Comparison of ENCODE assay signal across 9 cellular contexts in genomic region chr10:81018898-81019890, GRCh38.
DNase-seq lines count a peak whose midpoint lies in the region; ATAC-seq, FAIRE-seq and TF ChIP-seq lines count a peak whose summit lies in the region.
"Had no signal": no experiment of that assay in that cellular context is flagged by ENCODE, and none has a peak within 500 bp of the region (broad histone marks: within the 10 kb centered on the region; RNA-seq: fewer than 3 reads in every experiment).

No MANE protein-coding gene starts in this region.

- H3K9ac ChIP-seq in NT2/D1 (ENCODE audit: insufficient read length, low read depth), result no peak overlapping the region
- H3K9ac ChIP-seq in H1 (replicated peaks in 1 of 4; ENCODE audit: extremely low read depth in 1 of 4, low read depth in 3 of 4, low read length in 3 of 4), result no peak overlapping the region

- no peaks in the 10 kb centered on the region for H3K79me1 ChIP-seq in H1 (ENCODE audit: low read depth, low read length)

- H3K9me3 ChIP-seq in NT2/D1 (ENCODE audit: insufficient read depth, low read length) (no peaks in the 10 kb centered on the region), H1 (ENCODE audit: insufficient read depth in 2 of 2, low read depth in 1 of 2, low read length in 1 of 2) (no peaks in the 10 kb centered on the region)

- 60% methylated on average over 9 of the region's 9 CpGs; no CpG with 5 or more reads in 1 of the 2 experiments for WGBS in H1 (ENCODE audit: extremely low coverage in 1 of 2, insufficient coverage in 1 of 2, insufficient read length in 1 of 2, insufficient replicate concordance in 2 of 2, low coverage in 1 of 2, low lambda C conversion rate in 2 of 2, missing lambda C conversion rate in 1 of 2), 2 experiments

- no peak overlapping the region for H3K4me3 ChIP-seq in NT2/D1 (ENCODE audit: insufficient read length, low read depth)
- H3K4me3 ChIP-seq in H1 (ENCODE audit: extremely low read depth in 1 of 4, insufficient read depth in 2 of 4, low read depth in 3 of 4, low read length in 4 of 4), result no peak overlapping the region

- CTCF ChIA-PET in H1 (lab: Charles Lee; ENCODE audit: partially characterized antibody), result interaction anchor here (0.6 to 5.9 kb wide), 50 partner anchors 9 to 813 kb away, joined by 3 to 53 read pairs (median 3); no protein-coding TSS in a partner anchor

- no peak overlapping the region for H3K27ac ChIP-seq in H1 (ENCODE audit: low read depth, low read length)
- H3K27ac ChIP-seq: epithelial cell of prostate had no signal

- no peak overlapping the region for H3K14ac ChIP-seq in H1 (ENCODE audit: insufficient read length)

- no peak overlapping the region for H3K18ac ChIP-seq in H1 (ENCODE audit: extremely low read depth, low read length)

- no peak overlapping the region for H3K56ac ChIP-seq in H1 (replicated peaks; ENCODE audit: insufficient read length, low read depth, low read length)

- H3K36me3 ChIP-seq in NT2/D1 (ENCODE audit: insufficient read depth, insufficient read length, low read length) (no peaks in the 10 kb centered on the region), H1 (ENCODE audit: control insufficient read depth in 2 of 4, insufficient read depth in 4 of 4, low read length in 3 of 4) (no peaks in the 10 kb centered on the region)

- H3K4ac ChIP-seq in H1 (replicated peaks; ENCODE audit: insufficient read length, low read depth, low read length), result no peak overlapping the region

- H2AK5ac ChIP-seq in H1 (ENCODE audit: low read depth, low read length), result no peak overlapping the region

- TF ChIP-seq CTCF in H1 (IDR thresholded peaks at IDR 0.05; ENCODE audit: control extremely low read depth in 1 of 3, insufficient read depth in 1 of 3, low read depth in 1 of 3, low read length in 3 of 3) (peak; percentile 49 to 91 (median 77)), neural crest cell (conservative IDR thresholded peaks at IDR 0.05) (peak; percentile 81)

- no peak for TF ChIP-seq POLR2A in H1 (IDR thresholded peaks at IDR 0.05; ENCODE audit: control extremely low read depth in 1 of 2, low read depth in 2 of 2, low read length in 2 of 2)

- H4K8ac ChIP-seq in H1 (ENCODE audit: extremely low read depth, insufficient read depth, low read length), result no peak overlapping the region

- no peaks in the 10 kb centered on the region for H4K20me1 ChIP-seq in H1 (replicated peaks in 1 of 2; ENCODE audit: control insufficient read depth in 1 of 2, insufficient read depth in 2 of 2, low read length in 2 of 2)

- FAIRE-seq in H1 (lab: Jason Lieb, UNC), result peak; percentile 65

- H3K36me3 Mint-ChIP-seq in neural crest cell (ENCODE audit: low read depth), result no peaks in the 10 kb centered on the region
- H3K36me3 Mint-ChIP-seq in stimulated activated effector memory CD8-positive, alpha-beta T cell treated with anti-CD3 and anti-CD28 coated beads, Interleukin-12 subunit alpha, Interleukin-12 subunit beta, amount 100 ng/mL, for 72 hours, result no peaks in the 10 kb centered on the region

- H3K9me3 Mint-ChIP-seq in neural crest cell, result no peaks in the 10 kb centered on the region
- no peaks in the 10 kb centered on the region for H3K9me3 Mint-ChIP-seq in stimulated activated effector memory CD8-positive, alpha-beta T cell treated with anti-CD3 and anti-CD28 coated beads, Interleukin-12 subunit alpha, Interleukin-12 subunit beta, amount 100 ng/mL, for 72 hours

- no peak overlapping the region for H2BK5ac ChIP-seq in H1 (ENCODE audit: low read depth, low read length)

- TF ChIP-seq EP300 in H1 (IDR thresholded peaks at IDR 0.05; ENCODE audit: borderline replicate concordance in 1 of 2, low read depth in 2 of 2, low read length in 2 of 2), result no peak

- no peaks in the 10 kb centered on the region for H3K4me1 ChIP-seq in NT2/D1 (ENCODE audit: insufficient read depth, insufficient read length)
- no peaks in the 10 kb centered on the region for H3K4me1 ChIP-seq in H1 (replicated peaks in 1 of 4; ENCODE audit: control insufficient read depth in 3 of 4, insufficient read depth in 4 of 4, low read length in 3 of 4)

- no peak overlapping the region for H2BK15ac ChIP-seq in H1 (ENCODE audit: low read length)

- POLR2A ChIA-PET in H1 (lab: Charles Lee; ENCODE audit: partially characterized antibody), result no interaction called here

- peak; percentile 79 to 82 for TF ChIP-seq RAD21 in H1 (IDR thresholded peaks at IDR 0.05 in 1 of 2, conservative IDR thresholded peaks at IDR 0.05 in 1 of 2; ENCODE audit: low read depth in 2 of 2, low read length in 2 of 2)

- no peaks in the 10 kb centered on the region for H3K23me2 ChIP-seq in H1 (ENCODE audit: low read depth, low read length)

- H2AFZ ChIP-seq in H1 (ENCODE audit: low read length), result peak overlapping the region; percentile 66; the same call in 1 of the 2 replicates

- no peaks in the 10 kb centered on the region for H3K79me2 ChIP-seq in H1 (ENCODE audit: control insufficient read depth in 1 of 2, insufficient read depth in 2 of 2, low read length in 2 of 2)

- H3K4me1 Mint-ChIP-seq in neural crest cell, result peaks cover 6% of the 10 kb centered on the region
- H3K4me1 Mint-ChIP-seq in stimulated activated effector memory CD8-positive, alpha-beta T cell treated with anti-CD3 and anti-CD28 coated beads, Interleukin-12 subunit alpha, Interleukin-12 subunit beta, amount 100 ng/mL, for 72 hours, result no peaks in the 10 kb centered on the region

- H3K27me3 ChIP-seq in NT2/D1 (ENCODE audit: insufficient read depth, insufficient read length) (no peaks in the 10 kb centered on the region), H1 (replicated peaks in 1 of 4; ENCODE audit: control insufficient read depth in 3 of 4, extremely low read depth in 1 of 4, insufficient read depth in 3 of 4, low read length in 3 of 4) (no peaks in the 10 kb centered on the region)

- H3K27ac Mint-ChIP-seq in neural crest cell (ENCODE audit: unreplicated experiment), result no peak overlapping the region
- H3K27ac Mint-ChIP-seq in stimulated activated effector memory CD8-positive, alpha-beta T cell treated with anti-CD3 and anti-CD28 coated beads, Interleukin-12 subunit alpha, Interleukin-12 subunit beta, amount 100 ng/mL, for 72 hours, result no peak overlapping the region

- no peak overlapping the region for H3K4me3 Mint-ChIP-seq in neural crest cell
- H3K4me3 Mint-ChIP-seq in stimulated activated effector memory CD8-positive, alpha-beta T cell treated with anti-CD3 and anti-CD28 coated beads, Interleukin-12 subunit alpha, Interleukin-12 subunit beta, amount 100 ng/mL, for 72 hours, result no peak overlapping the region

- H2BK20ac ChIP-seq in H1 (ENCODE audit: low read length), result no peak overlapping the region; the same call in 1 of the 2 replicates

- H4K5ac ChIP-seq in H1 (ENCODE audit: insufficient read length, low read depth, low read length), result no peak overlapping the region

- no peak overlapping the region for H3K23ac ChIP-seq in H1 (ENCODE audit: insufficient read length)

- H4K91ac ChIP-seq in H1 (replicated peaks; ENCODE audit: insufficient read length, low read length), result no peak overlapping the region

- DNase-seq in SIG-M5 treated with dmso at 0.1 percent for 504 hours (lab: John Stamatoyannopoulos, UW; ENCODE audit: unreplicated experiment) (peak; percentile 62), SIG-M5 (lab: John Stamatoyannopoulos, UW) (no peak), NT2/D1 (ENCODE audit: low read depth, low spot score) (peak; percentile 40), H1 (ENCODE audit: low read depth in 1 of 2, low spot score in 2 of 2) (peak in 1 of 2 experiments; percentile 21), neural crest cell (ENCODE audit: low read depth, low spot score) (peak; percentile 19)
- DNase-seq in stimulated activated effector memory CD8-positive, alpha-beta T cell treated with anti-CD3 and anti-CD28 coated beads, Interleukin-12 subunit alpha, Interleukin-12 subunit beta, amount 100 ng/mL, for 72 hours (ENCODE audit: low spot score in 2 of 2), result no peak

- no peaks in the 10 kb centered on the region for H3K27me3 Mint-ChIP-seq in neural crest cell (ENCODE audit: low read depth)

- peak; percentile 69 for ATAC-seq in GM19397 (IDR thresholded peaks at IDR 0.05; ENCODE audit: unreplicated experiment)
- ATAC-seq in HG03175 (IDR thresholded peaks at IDR 0.05; ENCODE audit: unreplicated experiment), result peak; percentile 85
- no peak for ATAC-seq in stimulated activated effector memory CD8-positive, alpha-beta T cell treated with anti-CD3 and anti-CD28 coated beads, Interleukin-12 subunit alpha, Interleukin-12 subunit beta, amount 100 ng/mL, for 72 hours

- no peak overlapping the region for H3K4me2 ChIP-seq in H1 (ENCODE audit: insufficient read depth in 1 of 2, low read depth in 2 of 2, low read length in 2 of 2)

- no peak overlapping the region for H2BK12ac ChIP-seq in H1 (ENCODE audit: low read depth, low read length)

- no peak overlapping the region for H2BK120ac ChIP-seq in H1 (replicated peaks; ENCODE audit: low read depth, low read length)

TF ChIP-seq in H1, 55 proteins besides CTCF, POLR2A, EP300 and RAD21:
- TF ChIP-seq CEBPB (IDR thresholded peaks at IDR 0.05; ENCODE audit: low read depth, low read length), result peak; percentile 71
- TF ChIP-seq NANOG (IDR thresholded peaks at IDR 0.05; ENCODE audit: insufficient read depth, low read depth, low read length, poor library complexity, severe bottlenecking), result no peak
- TF ChIP-seq RNF2 (IDR thresholded peaks at IDR 0.05; ENCODE audit: borderline replicate concordance, low read depth, low read length, missing control alignments, poor library complexity, severe bottlenecking), result no peak

Comparison
In these comparisons a context has a peak if more than half of its experiments do, and no peak if none do; other contexts are left out.
1. DNase-seq: peak in SIG-M5 treated with dmso at 0.1 percent for 504 hours (single experiment), NT2/D1 (single experiment) and neural crest cell (single experiment); none in SIG-M5 (single experiment) and stimulated activated effector memory CD8-positive, alpha-beta T cell treated with anti-CD3 and anti-CD28 coated beads, Interleukin-12 subunit alpha, Interleukin-12 subunit beta, amount 100 ng/mL, for 72 hours (0 of 2).